In the genomic region with DNA sequence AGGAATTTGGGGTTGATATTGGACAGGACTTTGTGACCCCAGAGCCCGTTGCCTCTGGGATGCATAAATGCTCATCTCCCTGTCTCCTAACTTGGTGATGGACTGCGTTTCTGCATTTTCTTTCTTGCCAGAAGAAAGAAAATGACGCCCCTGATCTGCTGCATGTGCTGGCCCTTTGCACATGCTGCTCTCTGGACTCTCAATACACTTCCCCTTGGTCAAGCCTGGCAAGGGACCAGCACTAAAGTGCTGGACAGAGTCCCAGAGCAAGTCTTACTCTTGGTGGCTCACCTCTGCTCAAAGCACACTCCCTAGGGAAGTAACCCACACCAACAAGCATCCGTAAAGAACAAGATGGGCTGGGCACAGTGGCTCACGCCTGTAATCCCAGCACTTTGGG, we compare ENCODE assay signal across 1 cellular context.
TF ChIP-seq lines count a peak whose summit lies in the region.

No MANE protein-coding gene starts in this region.

TF ChIP-seq in HepG2, 621 proteins besides CTCF, POLR2A, EP300 and RAD21 (continues in another document):
- TF ChIP-seq, protein P1, sequence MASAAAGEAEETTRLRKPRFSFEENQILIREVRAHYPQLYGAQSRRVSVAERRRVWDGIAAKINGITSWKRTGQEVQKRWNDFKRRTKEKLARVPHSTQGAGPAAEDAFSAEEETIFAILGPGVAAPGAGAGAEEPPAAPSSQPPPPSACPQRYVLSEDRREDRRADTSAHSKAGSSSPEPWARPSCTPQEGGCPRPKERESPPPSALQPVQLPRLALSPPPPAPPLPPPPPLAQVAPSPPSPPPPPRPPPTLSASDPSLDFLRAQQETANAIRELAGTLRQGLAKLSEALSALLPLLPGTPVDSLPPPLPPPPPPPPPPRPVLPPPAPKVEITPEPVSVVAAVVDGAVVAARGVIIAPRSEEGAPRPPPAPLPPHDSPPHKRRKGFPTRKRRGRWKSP (CRISPR knock-in tag; IDR thresholded peaks at IDR 0.05) = no peak
- TF ChIP-seq, protein P2, sequence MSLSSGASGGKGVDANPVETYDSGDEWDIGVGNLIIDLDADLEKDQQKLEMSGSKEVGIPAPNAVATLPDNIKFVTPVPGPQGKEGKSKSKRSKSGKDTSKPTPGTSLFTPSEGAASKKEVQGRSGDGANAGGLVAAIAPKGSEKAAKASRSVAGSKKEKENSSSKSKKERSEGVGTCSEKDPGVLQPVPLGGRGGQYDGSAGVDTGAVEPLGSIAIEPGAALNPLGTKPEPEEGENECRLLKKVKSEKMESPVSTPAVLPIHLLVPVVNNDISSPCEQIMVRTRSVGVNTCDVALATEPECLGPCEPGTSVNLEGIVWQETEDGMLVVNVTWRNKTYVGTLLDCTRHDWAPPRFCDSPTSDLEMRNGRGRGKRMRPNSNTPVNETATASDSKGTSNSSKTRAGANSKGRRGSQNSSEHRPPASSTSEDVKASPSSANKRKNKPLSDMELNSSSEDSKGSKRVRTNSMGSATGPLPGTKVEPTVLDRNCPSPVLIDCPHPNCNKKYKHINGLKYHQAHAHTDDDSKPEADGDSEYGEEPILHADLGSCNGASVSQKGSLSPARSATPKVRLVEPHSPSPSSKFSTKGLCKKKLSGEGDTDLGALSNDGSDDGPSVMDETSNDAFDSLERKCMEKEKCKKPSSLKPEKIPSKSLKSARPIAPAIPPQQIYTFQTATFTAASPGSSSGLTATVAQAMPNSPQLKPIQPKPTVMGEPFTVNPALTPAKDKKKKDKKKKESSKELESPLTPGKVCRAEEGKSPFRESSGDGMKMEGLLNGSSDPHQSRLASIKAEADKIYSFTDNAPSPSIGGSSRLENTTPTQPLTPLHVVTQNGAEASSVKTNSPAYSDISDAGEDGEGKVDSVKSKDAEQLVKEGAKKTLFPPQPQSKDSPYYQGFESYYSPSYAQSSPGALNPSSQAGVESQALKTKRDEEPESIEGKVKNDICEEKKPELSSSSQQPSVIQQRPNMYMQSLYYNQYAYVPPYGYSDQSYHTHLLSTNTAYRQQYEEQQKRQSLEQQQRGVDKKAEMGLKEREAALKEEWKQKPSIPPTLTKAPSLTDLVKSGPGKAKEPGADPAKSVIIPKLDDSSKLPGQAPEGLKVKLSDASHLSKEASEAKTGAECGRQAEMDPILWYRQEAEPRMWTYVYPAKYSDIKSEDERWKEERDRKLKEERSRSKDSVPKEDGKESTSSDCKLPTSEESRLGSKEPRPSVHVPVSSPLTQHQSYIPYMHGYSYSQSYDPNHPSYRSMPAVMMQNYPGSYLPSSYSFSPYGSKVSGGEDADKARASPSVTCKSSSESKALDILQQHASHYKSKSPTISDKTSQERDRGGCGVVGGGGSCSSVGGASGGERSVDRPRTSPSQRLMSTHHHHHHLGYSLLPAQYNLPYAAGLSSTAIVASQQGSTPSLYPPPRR (CRISPR knock-in tag; IDR thresholded peaks at IDR 0.05; ENCODE audit: borderline replicate concordance) = no peak
- no peak for TF ChIP-seq DPF2 (CRISPR knock-in tag; IDR thresholded peaks at IDR 0.05; ENCODE audit: borderline replicate concordance, low read depth)
- no peak for TF ChIP-seq ZNF230 (CRISPR knock-in tag; IDR thresholded peaks at IDR 0.05)
- TF ChIP-seq HMG20A (CRISPR knock-in tag; IDR thresholded peaks at IDR 0.05; ENCODE audit: borderline replicate concordance) = no peak
- no peak for TF ChIP-seq ZBTB46 (CRISPR knock-in tag; IDR thresholded peaks at IDR 0.05; ENCODE audit: borderline replicate concordance)
- no peak for TF ChIP-seq FOXP1 (IDR thresholded peaks at IDR 0.05)
- TF ChIP-seq FOXP1 (CRISPR knock-in tag; IDR thresholded peaks at IDR 0.05) = no peak
- TF ChIP-seq, protein P3, sequence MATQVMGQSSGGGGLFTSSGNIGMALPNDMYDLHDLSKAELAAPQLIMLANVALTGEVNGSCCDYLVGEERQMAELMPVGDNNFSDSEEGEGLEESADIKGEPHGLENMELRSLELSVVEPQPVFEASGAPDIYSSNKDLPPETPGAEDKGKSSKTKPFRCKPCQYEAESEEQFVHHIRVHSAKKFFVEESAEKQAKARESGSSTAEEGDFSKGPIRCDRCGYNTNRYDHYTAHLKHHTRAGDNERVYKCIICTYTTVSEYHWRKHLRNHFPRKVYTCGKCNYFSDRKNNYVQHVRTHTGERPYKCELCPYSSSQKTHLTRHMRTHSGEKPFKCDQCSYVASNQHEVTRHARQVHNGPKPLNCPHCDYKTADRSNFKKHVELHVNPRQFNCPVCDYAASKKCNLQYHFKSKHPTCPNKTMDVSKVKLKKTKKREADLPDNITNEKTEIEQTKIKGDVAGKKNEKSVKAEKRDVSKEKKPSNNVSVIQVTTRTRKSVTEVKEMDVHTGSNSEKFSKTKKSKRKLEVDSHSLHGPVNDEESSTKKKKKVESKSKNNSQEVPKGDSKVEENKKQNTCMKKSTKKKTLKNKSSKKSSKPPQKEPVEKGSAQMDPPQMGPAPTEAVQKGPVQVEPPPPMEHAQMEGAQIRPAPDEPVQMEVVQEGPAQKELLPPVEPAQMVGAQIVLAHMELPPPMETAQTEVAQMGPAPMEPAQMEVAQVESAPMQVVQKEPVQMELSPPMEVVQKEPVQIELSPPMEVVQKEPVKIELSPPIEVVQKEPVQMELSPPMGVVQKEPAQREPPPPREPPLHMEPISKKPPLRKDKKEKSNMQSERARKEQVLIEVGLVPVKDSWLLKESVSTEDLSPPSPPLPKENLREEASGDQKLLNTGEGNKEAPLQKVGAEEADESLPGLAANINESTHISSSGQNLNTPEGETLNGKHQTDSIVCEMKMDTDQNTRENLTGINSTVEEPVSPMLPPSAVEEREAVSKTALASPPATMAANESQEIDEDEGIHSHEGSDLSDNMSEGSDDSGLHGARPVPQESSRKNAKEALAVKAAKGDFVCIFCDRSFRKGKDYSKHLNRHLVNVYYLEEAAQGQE (IDR thresholded peaks at IDR 0.05; ENCODE audit: borderline replicate concordance in 1 of 2, low read depth in 1 of 2, low read length in 2 of 2) = peak; percentile 6 to 61; a peak in 3 of 4 replicates
- TF ChIP-seq, protein P4, sequence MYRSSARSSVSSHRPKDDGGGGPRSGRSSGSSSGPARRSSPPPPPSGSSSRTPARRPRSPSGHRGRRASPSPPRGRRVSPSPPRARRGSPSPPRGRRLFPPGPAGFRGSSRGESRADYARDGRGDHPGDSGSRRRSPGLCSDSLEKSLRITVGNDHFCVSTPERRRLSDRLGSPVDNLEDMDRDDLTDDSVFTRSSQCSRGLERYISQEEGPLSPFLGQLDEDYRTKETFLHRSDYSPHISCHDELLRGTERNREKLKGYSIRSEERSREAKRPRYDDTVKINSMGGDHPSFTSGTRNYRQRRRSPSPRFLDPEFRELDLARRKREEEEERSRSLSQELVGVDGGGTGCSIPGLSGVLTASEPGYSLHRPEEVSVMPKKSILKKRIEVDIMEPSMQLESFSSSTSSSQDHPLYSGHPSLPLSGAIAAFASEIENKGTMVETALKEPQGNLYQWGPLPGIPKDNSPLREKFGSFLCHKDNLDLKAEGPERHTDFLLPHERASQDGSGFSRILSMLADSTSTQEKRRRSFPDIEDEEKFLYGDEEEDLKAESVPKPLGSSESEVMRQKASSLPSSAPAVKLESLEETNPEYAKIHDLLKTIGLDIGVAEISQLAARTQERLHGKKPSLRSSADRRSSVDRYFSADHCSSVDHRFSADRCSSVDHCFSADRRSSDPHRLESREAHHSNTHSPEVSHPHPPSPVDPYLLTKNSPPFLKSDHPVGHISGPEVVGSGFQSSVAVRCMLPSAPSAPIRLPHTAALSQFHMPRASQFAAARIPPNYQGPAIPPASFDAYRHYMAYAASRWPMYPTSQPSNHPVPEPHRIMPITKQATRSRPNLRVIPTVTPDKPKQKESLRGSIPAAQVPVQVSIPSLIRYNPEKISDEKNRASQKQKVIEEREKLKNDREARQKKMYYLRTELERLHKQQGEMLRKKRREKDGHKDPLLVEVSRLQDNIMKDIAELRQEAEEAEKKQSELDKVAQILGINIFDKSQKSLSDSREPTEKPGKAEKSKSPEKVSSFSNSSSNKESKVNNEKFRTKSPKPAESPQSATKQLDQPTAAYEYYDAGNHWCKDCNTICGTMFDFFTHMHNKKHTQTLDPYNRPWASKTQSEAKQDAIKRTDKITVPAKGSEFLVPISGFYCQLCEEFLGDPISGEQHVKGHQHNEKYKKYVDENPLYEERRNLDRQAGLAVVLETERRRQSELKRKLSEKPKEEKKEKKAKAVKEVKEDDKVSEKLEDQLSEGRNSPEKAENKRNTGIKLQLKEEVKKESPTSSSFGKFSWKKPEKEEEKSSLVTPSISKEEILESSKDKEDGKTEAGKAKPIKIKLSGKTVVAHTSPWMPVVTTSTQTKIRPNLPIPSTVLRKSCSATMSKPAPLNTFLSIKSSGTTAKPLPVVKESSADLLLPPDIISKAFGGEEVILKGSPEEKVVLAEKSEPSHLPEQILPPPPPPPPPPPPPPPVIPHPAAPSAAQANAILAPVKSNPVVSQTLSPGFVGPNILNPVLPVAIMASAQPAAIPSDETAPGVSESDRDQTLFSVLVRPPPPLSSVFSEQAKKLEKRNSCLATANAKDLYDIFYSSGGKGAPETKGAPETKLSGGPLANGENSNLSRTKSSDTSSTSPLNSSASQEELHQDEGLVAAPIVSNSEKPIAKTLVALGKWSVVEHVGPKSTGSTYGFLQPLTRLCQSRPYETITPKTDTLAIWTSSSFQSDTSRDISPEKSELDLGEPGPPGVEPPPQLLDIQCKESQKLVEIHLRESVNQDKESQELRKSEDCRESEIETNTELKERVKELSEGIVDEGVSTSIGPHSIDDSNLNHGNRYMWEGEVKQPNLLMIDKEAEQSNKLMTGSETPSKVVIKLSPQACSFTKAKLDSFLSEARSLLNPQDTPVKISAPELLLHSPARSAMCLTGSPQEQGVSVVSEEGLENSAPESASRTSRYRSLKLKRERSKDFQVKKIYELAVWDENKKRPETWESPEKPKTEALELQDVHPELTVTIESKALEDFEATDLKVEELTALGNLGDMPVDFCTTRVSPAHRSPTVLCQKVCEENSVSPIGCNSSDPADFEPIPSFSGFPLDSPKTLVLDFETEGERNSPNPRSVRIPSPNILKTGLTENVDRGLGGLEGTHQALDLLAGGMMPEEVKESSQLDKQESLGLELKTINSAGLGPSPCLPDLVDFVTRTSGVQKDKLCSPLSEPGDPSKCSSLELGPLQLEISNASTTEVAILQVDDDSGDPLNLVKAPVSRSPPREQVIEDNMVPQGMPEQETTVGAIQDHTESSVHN (CRISPR knock-in tag; IDR thresholded peaks at IDR 0.05) = no peak
- no peak for TF ChIP-seq PAWR (CRISPR knock-in tag; IDR thresholded peaks at IDR 0.05; ENCODE audit: borderline replicate concordance)
- TF ChIP-seq HNF4A (CRISPR knock-in tag; IDR thresholded peaks at IDR 0.05) = peak; percentile 32; the same call in 1 of the 2 replicates
- TF ChIP-seq ZMYM3 (CRISPR knock-in tag; IDR thresholded peaks at IDR 0.05) = peak; percentile 36; the same call in 1 of the 2 replicates
- TF ChIP-seq MIER2 (CRISPR knock-in tag; IDR thresholded peaks at IDR 0.05) = peak; percentile 40; the same call in 1 of the 2 replicates
- TF ChIP-seq HNRNPH1 (optimal IDR thresholded peaks at IDR 0.05; ENCODE audit: low read depth, low read length) = no peak
- TF ChIP-seq ZNF3 (CRISPR knock-in tag; IDR thresholded peaks at IDR 0.05) = no peak
- no peak for TF ChIP-seq FOXJ3 (CRISPR knock-in tag; IDR thresholded peaks at IDR 0.05; ENCODE audit: borderline replicate concordance)
- TF ChIP-seq SP140L (CRISPR knock-in tag; IDR thresholded peaks at IDR 0.05; ENCODE audit: borderline replicate concordance) = no peak
- TF ChIP-seq ZNF792 (CRISPR knock-in tag; IDR thresholded peaks at IDR 0.05) = 0 out of 2 replicates have a peak, but pooled peaks have one; percentile 33
- TF ChIP-seq, protein P5, sequence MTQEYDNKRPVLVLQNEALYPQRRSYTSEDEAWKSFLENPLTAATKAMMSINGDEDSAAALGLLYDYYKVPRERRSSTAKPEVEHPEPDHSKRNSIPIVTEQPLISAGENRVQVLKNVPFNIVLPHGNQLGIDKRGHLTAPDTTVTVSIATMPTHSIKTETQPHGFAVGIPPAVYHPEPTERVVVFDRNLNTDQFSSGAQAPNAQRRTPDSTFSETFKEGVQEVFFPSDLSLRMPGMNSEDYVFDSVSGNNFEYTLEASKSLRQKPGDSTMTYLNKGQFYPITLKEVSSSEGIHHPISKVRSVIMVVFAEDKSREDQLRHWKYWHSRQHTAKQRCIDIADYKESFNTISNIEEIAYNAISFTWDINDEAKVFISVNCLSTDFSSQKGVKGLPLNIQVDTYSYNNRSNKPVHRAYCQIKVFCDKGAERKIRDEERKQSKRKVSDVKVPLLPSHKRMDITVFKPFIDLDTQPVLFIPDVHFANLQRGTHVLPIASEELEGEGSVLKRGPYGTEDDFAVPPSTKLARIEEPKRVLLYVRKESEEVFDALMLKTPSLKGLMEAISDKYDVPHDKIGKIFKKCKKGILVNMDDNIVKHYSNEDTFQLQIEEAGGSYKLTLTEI (CRISPR knock-in tag; conservative IDR thresholded peaks at IDR 0.05) = no peak
- TF ChIP-seq ZNF350 (CRISPR knock-in tag; IDR thresholded peaks at IDR 0.05; ENCODE audit: borderline replicate concordance, low read depth) = no peak
- TF ChIP-seq, protein P6, sequence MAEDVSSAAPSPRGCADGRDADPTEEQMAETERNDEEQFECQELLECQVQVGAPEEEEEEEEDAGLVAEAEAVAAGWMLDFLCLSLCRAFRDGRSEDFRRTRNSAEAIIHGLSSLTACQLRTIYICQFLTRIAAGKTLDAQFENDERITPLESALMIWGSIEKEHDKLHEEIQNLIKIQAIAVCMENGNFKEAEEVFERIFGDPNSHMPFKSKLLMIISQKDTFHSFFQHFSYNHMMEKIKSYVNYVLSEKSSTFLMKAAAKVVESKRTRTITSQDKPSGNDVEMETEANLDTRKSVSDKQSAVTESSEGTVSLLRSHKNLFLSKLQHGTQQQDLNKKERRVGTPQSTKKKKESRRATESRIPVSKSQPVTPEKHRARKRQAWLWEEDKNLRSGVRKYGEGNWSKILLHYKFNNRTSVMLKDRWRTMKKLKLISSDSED (CRISPR knock-in tag; IDR thresholded peaks at IDR 0.05) = no peak
- TF ChIP-seq RBM22 (optimal IDR thresholded peaks at IDR 0.05; ENCODE audit: low read length) = peak; percentile 78
- TF ChIP-seq ZNF446 (CRISPR knock-in tag; IDR thresholded peaks at IDR 0.05) = no peak
- TF ChIP-seq ZFX (CRISPR knock-in tag; IDR thresholded peaks at IDR 0.05; ENCODE audit: low read depth) = 0 out of 2 replicates have a peak, but pooled peaks have one; percentile 17
- no peak for TF ChIP-seq CCAR2 (optimal IDR thresholded peaks at IDR 0.05; ENCODE audit: low read depth, low read length)
- TF ChIP-seq ZNF543 (CRISPR knock-in tag; IDR thresholded peaks at IDR 0.05) = 0 out of 2 replicates have a peak, but pooled peaks have one; percentile 41
- no peak for TF ChIP-seq NFIC (IDR thresholded peaks at IDR 0.05; ENCODE audit: low read length)
- TF ChIP-seq RCOR2 (CRISPR knock-in tag; IDR thresholded peaks at IDR 0.05) = 0 out of 2 replicates have a peak, but pooled peaks have one; percentile 23
- TF ChIP-seq TBX3 (IDR thresholded peaks at IDR 0.05; ENCODE audit: borderline replicate concordance) = no peak
